Comparison of ENCODE assay signal across 11 cellular contexts in genomic region chr21:43702785-43703067, GRCh38. TPM values are rescaled to one million over a fixed set of nuclear protein-coding genes. Genes with fewer than 3 reads are reported as not detected.
DNase-seq lines count a peak whose midpoint lies in the region; ATAC-seq and TF ChIP-seq lines count a peak whose summit lies in the region.
"Had no signal": no experiment of that assay in that cellular context is flagged by ENCODE, and none has a peak within 500 bp of the region (broad histone marks: within the 10 kb centered on the region; RNA-seq: fewer than 3 reads in every experiment).

No MANE protein-coding gene starts in this region.

- peaks cover 31% of the 10 kb centered on the region for H3K4me1 ChIP-seq in BLaER1

- H3K9me3 Mint-ChIP-seq in effector memory CD8-positive, alpha-beta T cell = no peaks in the 10 kb centered on the region
- no peaks in the 10 kb centered on the region for H3K9me3 Mint-ChIP-seq in natural killer cell
- H3K9me3 Mint-ChIP-seq: activated naive CD4-positive, alpha-beta T cell treated with anti-CD3 and anti-CD28 coated beads for 36 hours had no signal

- ATAC-seq in effector memory CD8-positive, alpha-beta T cell (replicated peaks) = no peak
- peak in 2 of 3 donors; percentile 16 to 25 for ATAC-seq in natural killer cell
- ATAC-seq in GM21825 (IDR thresholded peaks at IDR 0.05; ENCODE audit: unreplicated experiment) = no peak

- peak overlapping the region; percentile 74 for H3K4me2 ChIP-seq in BLaER1

- intact Hi-C loops in natural killer cell (cut with micrococcal nuclease) = no loop called here

- peaks cover 4 to 11% of the 10 kb centered on the region in 2 donors for H3K4me1 Mint-ChIP-seq in effector memory CD8-positive, alpha-beta T cell (ENCODE audit: low read depth in 2 of 2)
- peaks cover 11% of the 10 kb centered on the region in 2 donors for H3K4me1 Mint-ChIP-seq in natural killer cell

- H4K20me1 ChIP-seq in BLaER1 = no peaks in the 10 kb centered on the region

- H3K27me3 ChIP-seq in BLaER1 = peaks cover 17% of the 10 kb centered on the region
- no peaks in the 10 kb centered on the region for H3K27me3 ChIP-seq in H7 (ENCODE audit: control insufficient read depth, insufficient read depth, low read length)
- H3K27me3 ChIP-seq: tibial nerve had no signal

- H3K4me3 ChIP-seq in BLaER1 (peak overlapping the region; percentile 13; the same call in 1 of the 2 replicates), H7 (ENCODE audit: insufficient read depth, low read depth, low read length) (no peak overlapping the region)
- H3K4me3 ChIP-seq: tibial nerve had no signal

- peak overlapping the region; percentile 61 to 73 for H3K4me3 Mint-ChIP-seq in effector memory CD8-positive, alpha-beta T cell
- H3K4me3 Mint-ChIP-seq in natural killer cell = peak overlapping the region; percentile 88
- H3K4me3 Mint-ChIP-seq: activated naive CD4-positive, alpha-beta T cell treated with anti-CD3 and anti-CD28 coated beads for 36 hours had no signal

- H3K9ac ChIP-seq in BLaER1 = no peak overlapping the region

- H3K9me3 ChIP-seq in BLaER1 = no peaks in the 10 kb centered on the region
- H3K9me3 ChIP-seq: Caco-2, tibial nerve had no signal

- H3K27ac ChIP-seq in BLaER1 = no peak overlapping the region
- H3K27ac ChIP-seq: tibial nerve had no signal

- peak overlapping the region; percentile 17 to 60 for H3K27ac Mint-ChIP-seq in effector memory CD8-positive, alpha-beta T cell
- H3K27ac Mint-ChIP-seq in natural killer cell = peak overlapping the region; percentile 63 to 82
- H3K27ac Mint-ChIP-seq: activated naive CD4-positive, alpha-beta T cell treated with anti-CD3 and anti-CD28 coated beads for 36 hours had no signal

- TF ChIP-seq CTCF in natural killer cell (IDR thresholded peaks at IDR 0.05) = no peak

- DNase-seq in LHCN-M2 (ENCODE audit: low read depth) (peak; percentile 15), natural killer cell (no peak), H7 (no peak), SW480 (ENCODE audit: low spot score) (no peak)
- no peak for DNase-seq in effector memory CD8-positive, alpha-beta T cell
- no peak for DNase-seq in stimulated activated CD4-positive, alpha-beta T cell treated with anti-CD3 and anti-CD28 coated beads, Interleukin-12 subunit alpha, Interleukin-12 subunit beta, amount 100 ng/mL, for 4 hours
- DNase-seq: Caco-2 had no signal

- peaks cover 7% of the 10 kb centered on the region for H3K36me3 Mint-ChIP-seq in effector memory CD8-positive, alpha-beta T cell (ENCODE audit: insufficient read depth)
- no peaks in the 10 kb centered on the region for H3K36me3 Mint-ChIP-seq in natural killer cell

- no peaks in the 10 kb centered on the region for H3K27me3 Mint-ChIP-seq in effector memory CD8-positive, alpha-beta T cell
- no peaks in the 10 kb centered on the region for H3K27me3 Mint-ChIP-seq in natural killer cell (ENCODE audit: low read depth in 2 of 2)

- H3K36me3 ChIP-seq in BLaER1 = no peaks in the 10 kb centered on the region
- H3K36me3 ChIP-seq in H7 (replicated peaks; ENCODE audit: control insufficient read depth, insufficient read depth, low read length) = no peaks in the 10 kb centered on the region

RNA-seq across cellular contexts. Expression of gene PDXK, which starts 16.2 kb away (rescaled TPM):
- 47.6 and 59.9 TPM in 2 replicates for total RNA-seq in LHCN-M2 (2014; rRNA removed)
- polyA plus RNA-seq in LHCN-M2 (2012) = 174 TPM
- 10 to 100 TPM; 73.8 to 77.0 (median 74.6) TPM for total RNA-seq in natural killer cell
- 64.3 and 68.7 TPM in 2 replicates for total RNA-seq in H7 (2014; rRNA removed; shearing (Covaris generic))

RNA-seq across cellular contexts. Expression of gene RRP1B, which starts 43.4 kb away (rescaled TPM):
- total RNA-seq in LHCN-M2 (2014; rRNA removed) (36.8 and 37.4 TPM in 2 replicates), natural killer cell (10 to 100 TPM; 18.1 to 28.4 (median 25.0) TPM)
- 11.6 TPM for polyA plus RNA-seq in LHCN-M2 (2012)
- 63.9 and 70.1 TPM in 2 replicates for total RNA-seq in H7 (2014; rRNA removed; shearing (Covaris generic))

RNA-seq across cellular contexts. Expression of gene HSF2BP, which starts 43.4 kb away (rescaled TPM):
- 2.4 and 2.6 TPM in 2 replicates for total RNA-seq in LHCN-M2 (2014; rRNA removed)
- polyA plus RNA-seq in LHCN-M2 (2012) = 2.8 TPM
- total RNA-seq in natural killer cell = under 1 TPM in 2 of 3 donors, not detected in 1; 0.33 to 0.39 TPM
- 0.52 and 0.85 TPM in 2 replicates for total RNA-seq in H7 (2014; rRNA removed; shearing (Covaris generic))

Comparison
In these comparisons a context has a peak if more than half of its experiments do, and no peak if none do; other contexts are left out.
1. ATAC-seq: peak in natural killer cell (2 of 3); none in effector memory CD8-positive, alpha-beta T cell (single experiment) and GM21825 (single experiment).